In the genomic region with DNA sequence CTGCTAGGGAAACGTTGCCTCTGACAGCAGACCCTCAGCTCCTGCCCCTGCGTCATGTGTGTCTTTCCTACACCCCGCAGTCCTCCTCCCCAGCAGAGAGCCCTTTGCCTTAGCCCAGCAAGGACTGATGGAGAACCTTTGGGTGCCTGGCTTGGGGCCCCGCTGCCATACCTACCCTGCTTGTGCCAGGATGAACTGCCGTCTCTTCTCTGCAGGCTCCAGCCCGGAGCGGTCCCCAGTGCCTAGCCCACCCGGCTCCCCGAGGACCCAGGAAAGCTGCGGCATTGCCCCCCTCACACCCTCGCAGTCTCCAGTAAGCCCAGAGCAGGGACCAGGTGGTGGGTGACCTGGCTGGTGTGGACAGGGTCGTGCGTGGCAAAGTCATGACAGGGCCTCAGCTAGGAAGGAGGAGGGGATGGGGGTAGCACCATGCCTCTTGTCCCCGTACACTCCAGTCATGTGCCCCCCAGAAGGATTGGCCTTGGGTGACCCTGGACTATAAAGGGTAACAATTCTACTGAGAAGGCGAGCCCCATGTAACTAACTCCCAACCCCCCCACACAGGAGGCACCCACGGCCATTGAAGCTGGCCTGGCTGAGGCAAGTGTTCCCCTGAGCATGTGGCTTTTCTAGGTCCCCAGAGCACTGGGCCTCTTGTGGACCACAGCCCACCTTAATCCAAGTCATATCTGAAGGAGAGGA, we compare ENCODE assay signal across 18 cellular contexts. TPM values are rescaled to one million over a fixed set of nuclear protein-coding genes. Genes with fewer than 3 reads are reported as not detected.
DNase-seq lines count a peak whose midpoint lies in the region; ATAC-seq and TF ChIP-seq lines count a peak whose summit lies in the region.
"Had no signal": no experiment of that assay in that cellular context is flagged by ENCODE, and none has a peak within 500 bp of the region (broad histone marks: within the 10 kb centered on the region; RNA-seq: fewer than 3 reads in every experiment).

No MANE protein-coding gene starts in this region.

- 80 to 85% methylated on average over 11 to 16 of the region's 16 CpGs for WGBS in tibial nerve, 2 donors

- H3K36me3 Mint-ChIP-seq in endothelial cell (ENCODE audit: low read depth, unreplicated experiment) (peaks cover 8% of the 10 kb centered on the region), neural progenitor cell (no peaks in the 10 kb centered on the region)
- H3K36me3 Mint-ChIP-seq: CD14-positive monocyte had no signal

- H3K9me3 Mint-ChIP-seq in endothelial cell (ENCODE audit: unreplicated experiment) = no peaks in the 10 kb centered on the region
- H3K9me3 Mint-ChIP-seq in neural progenitor cell = peaks cover 7% of the 10 kb centered on the region

- H4K20me1 ChIP-seq in neural progenitor cell (ENCODE audit: low read depth) = no peaks in the 10 kb centered on the region

- H3K27ac Mint-ChIP-seq in endothelial cell (ENCODE audit: unreplicated experiment) (peak overlapping the region; percentile 48), neural progenitor cell (peak overlapping the region; percentile 91)

- H3K36me3 ChIP-seq in left ventricle myocardium inferior (peaks cover 27% of the 10 kb centered on the region), neural progenitor cell (no peaks in the 10 kb centered on the region), upper lobe of right lung (no peaks in the 10 kb centered on the region), tibial nerve (peaks cover 0 to 7% (median 0%) of the 10 kb centered on the region in 3 donors)

- H3K79me2 ChIP-seq in neural progenitor cell (ENCODE audit: low read depth) = no peaks in the 10 kb centered on the region

- no peak for TF ChIP-seq POLR2A in tibial nerve (IDR thresholded peaks at IDR 0.05)

- H3K27me3 Mint-ChIP-seq in endothelial cell (ENCODE audit: unreplicated experiment) (no peaks in the 10 kb centered on the region), neural progenitor cell (ENCODE audit: insufficient read depth, low read depth) (peaks cover 5% of the 10 kb centered on the region)

- intact Hi-C loops in left ventricle myocardium inferior (cut with micrococcal nuclease) = no loop called here
- intact Hi-C loops in left cardiac atrium (cut with DNase I) = no loop called here
- intact Hi-C loops in upper lobe of right lung (cut with DNase I) = no loop called here

- DNase-seq in left ventricle myocardium inferior (no peak), left cardiac atrium (no peak), endothelial cell (ENCODE audit: low spot score) (no peak), neural progenitor cell (ENCODE audit: low spot score) (no peak), upper lobe of right lung (no peak), DMS153 (lab: John Stamatoyannopoulos, UW) (no peak), tibial nerve (ENCODE audit: low spot score in 2 of 2) (no peak)
- DNase-seq: COR-L47, DMS53, Karpas-422, MM.1S, NCI-H2029, NCI-H510A, NCI-H82 had no signal

- H3F3A ChIP-seq in neural progenitor cell (ENCODE audit: low read depth) = no peaks in the 10 kb centered on the region

- H3K9me3 ChIP-seq in left ventricle myocardium inferior (replicated peaks) (no peaks in the 10 kb centered on the region), neural progenitor cell (ENCODE audit: low read depth) (no peaks in the 10 kb centered on the region), upper lobe of right lung (no peaks in the 10 kb centered on the region), tibial nerve (no peaks in the 10 kb centered on the region)

- peaks cover 83% of the 10 kb centered on the region for H3K4me1 ChIP-seq in left ventricle myocardium inferior
- peaks cover 5% of the 10 kb centered on the region for H3K4me1 ChIP-seq in neural progenitor cell
- H3K4me1 ChIP-seq in upper lobe of right lung = peaks cover 28% of the 10 kb centered on the region
- H3K4me1 ChIP-seq in tibial nerve = peaks cover 0 to 33% (median 0%) of the 10 kb centered on the region in 4 donors

- H3K4me2 ChIP-seq in neural progenitor cell = no peak overlapping the region

- H3K27ac ChIP-seq in left ventricle myocardium inferior (replicated peaks) (peak overlapping the region; percentile 95), neural progenitor cell (no peak overlapping the region), upper lobe of right lung (peak overlapping the region; percentile 63), tibial nerve (no peak overlapping the region)

- no peak for TF ChIP-seq CTCF in left ventricle myocardium inferior (IDR thresholded peaks at IDR 0.05; ENCODE audit: borderline replicate concordance)
- TF ChIP-seq CTCF in endothelial cell (IDR thresholded peaks at IDR 0.05; ENCODE audit: unreplicated experiment) = no peak
- TF ChIP-seq CTCF in neural progenitor cell (IDR thresholded peaks at IDR 0.05) = no peak
- no peak for TF ChIP-seq CTCF in upper lobe of right lung (IDR thresholded peaks at IDR 0.05)
- no peak for TF ChIP-seq CTCF in tibial nerve (IDR thresholded peaks at IDR 0.05)

- H3K9ac ChIP-seq in neural progenitor cell = no peak overlapping the region

- no peak for TF ChIP-seq EP300 in tibial nerve (IDR thresholded peaks at IDR 0.05)

- H3K4me1 Mint-ChIP-seq in endothelial cell (ENCODE audit: unreplicated experiment) (peaks cover 35% of the 10 kb centered on the region), neural progenitor cell (peaks cover 21% of the 10 kb centered on the region)

- H3K4me3 Mint-ChIP-seq in endothelial cell (ENCODE audit: unreplicated experiment) = no peak overlapping the region
- H3K4me3 Mint-ChIP-seq in neural progenitor cell = peak overlapping the region; percentile 50
- H3K4me3 Mint-ChIP-seq: CD14-positive monocyte had no signal

- H3K4me3 ChIP-seq in left ventricle myocardium inferior (no peak overlapping the region), neural progenitor cell (no peak overlapping the region), upper lobe of right lung (no peak overlapping the region), tibial nerve (no peak overlapping the region)

- H3K27me3 ChIP-seq in left ventricle myocardium inferior (ENCODE audit: low read depth) (peaks cover 15% of the 10 kb centered on the region), neural progenitor cell (peaks cover 26% of the 10 kb centered on the region), upper lobe of right lung (no peaks in the 10 kb centered on the region), tibial nerve (peaks cover 0 to 11% of the 10 kb centered on the region in 2 donors)

- ATAC-seq in left cardiac atrium (no peak), upper lobe of right lung (no peak), GM21576 (IDR thresholded peaks at IDR 0.05; ENCODE audit: unreplicated experiment) (no peak)

- H2AFZ ChIP-seq in neural progenitor cell (replicated peaks) = no peak overlapping the region

RNA-seq across cellular contexts. Expression of gene HSPA12B, which starts 8.3 kb away (rescaled TPM):
- 12.5 TPM for total RNA-seq in left ventricle myocardium inferior
- 10 to 100 TPM; 15.7 to 19.3 TPM for total RNA-seq in left cardiac atrium
- 12.7 TPM for total RNA-seq in endothelial cell (ENCODE audit: unreplicated experiment)
- 0.15 and 0.71 TPM in 2 replicates for total RNA-seq in neural progenitor cell (ENCODE audit: low replicate concordance)
- total RNA-seq in upper lobe of right lung = 33.7 TPM
- 10 to 100 TPM; 12.7 to 30.9 (median 18.7) TPM for total RNA-seq in tibial nerve
- total RNA-seq: A673 had no signal

RNA-seq across cellular contexts. Expression of gene ADISSP, which starts 26.8 kb away (rescaled TPM):
- total RNA-seq in left ventricle myocardium inferior (10.2 TPM), left cardiac atrium (10 to 100 TPM; 17.2 to 23.2 TPM), endothelial cell (ENCODE audit: unreplicated experiment) (18.0 TPM), neural progenitor cell (ENCODE audit: low replicate concordance) (17.6 and 42.8 TPM in 2 replicates), upper lobe of right lung (23.3 TPM), tibial nerve (10 to 100 TPM; 14.4 to 32.4 (median 22.2) TPM)

RNA-seq across cellular contexts. Expression of gene SIGLEC1, which starts 28.4 kb away (rescaled TPM):
- 6.4 TPM for total RNA-seq in left ventricle myocardium inferior
- 10 to 100 TPM; 12.4 to 23.9 TPM for total RNA-seq in left cardiac atrium
- total RNA-seq in endothelial cell (ENCODE audit: unreplicated experiment) = not detected
- total RNA-seq in neural progenitor cell (ENCODE audit: low replicate concordance) = not detected in 2 replicates
- total RNA-seq in upper lobe of right lung = 53.6 TPM
- 10 to 100 TPM in 3 of 4 donors, 1 to 10 TPM in 1; 5.2 to 33.9 (median 13.1) TPM for total RNA-seq in tibial nerve
- total RNA-seq: A673, H7 had no signal

RNA-seq across cellular contexts. Expression of gene SPEF1, which starts 40.5 kb away (rescaled TPM):
- total RNA-seq in left ventricle myocardium inferior (0.33 TPM), left cardiac atrium (not detected), endothelial cell (ENCODE audit: unreplicated experiment) (0.23 TPM), neural progenitor cell (ENCODE audit: low replicate concordance) (0.34 and 1.2 TPM in 2 replicates), upper lobe of right lung (0.46 TPM), tibial nerve (1 to 10 TPM in 2 of 4 donors, not detected in 2; 1.1 to 1.8 TPM)

RNA-seq across cellular contexts. Expression of gene CENPB, which starts 45.8 kb away (rescaled TPM):
- 70.7 TPM for total RNA-seq in left ventricle myocardium inferior
- total RNA-seq in left cardiac atrium = 10 to 100 TPM; 70.8 to 93.6 TPM
- 57.9 TPM for total RNA-seq in endothelial cell (ENCODE audit: unreplicated experiment)
- 5.0 and 28.9 TPM in 2 replicates for total RNA-seq in neural progenitor cell (ENCODE audit: low replicate concordance)
- 94.6 TPM for total RNA-seq in upper lobe of right lung
- 100 to 1,000 TPM in 2 of 4 donors, 10 to 100 TPM in 2; 72.8 to 109 (median 100) TPM for total RNA-seq in tibial nerve

Comparison
In these comparisons a context has a peak if more than half of its experiments do, and no peak if none do; other contexts are left out.
1. H3K27ac ChIP-seq: peak in left ventricle myocardium inferior (single experiment) and upper lobe of right lung (single experiment); none in neural progenitor cell (single experiment) and tibial nerve (0 of 4).